In the genomic region with DNA sequence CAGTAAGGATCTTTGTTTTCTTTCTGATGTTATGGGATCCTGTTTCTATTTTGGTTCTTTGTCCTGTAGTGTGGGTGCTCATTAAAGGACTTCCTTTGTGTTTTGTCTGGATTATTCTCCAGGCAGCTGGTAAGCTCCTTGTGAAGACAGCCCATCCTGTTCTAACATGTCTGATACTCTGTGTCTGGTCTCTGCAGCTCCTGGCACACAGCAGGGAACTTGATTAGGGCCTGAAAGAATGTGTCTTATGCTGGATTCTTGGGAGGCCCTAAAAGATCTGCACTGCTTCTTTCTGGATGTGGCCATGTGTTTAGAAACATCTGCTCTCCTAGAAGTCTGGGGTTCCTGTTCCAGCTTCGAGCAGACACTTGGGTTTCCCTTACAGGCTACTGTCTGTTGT, we compare ENCODE assay signal across 12 cellular contexts. TPM values are rescaled to one million over a fixed set of nuclear protein-coding genes. Genes with fewer than 3 reads are reported as not detected.
DNase-seq lines count a peak whose midpoint lies in the region; TF ChIP-seq lines count a peak whose summit lies in the region.
"Had no signal": no experiment of that assay in that cellular context is flagged by ENCODE, and none has a peak within 500 bp of the region (broad histone marks: within the 10 kb centered on the region; RNA-seq: fewer than 3 reads in every experiment).

No MANE protein-coding gene starts in this region.

- H3K9ac ChIP-seq in mesenchymal stem cell (ENCODE audit: low read length) = peak overlapping the region; percentile 50

- peak overlapping the region; percentile 56 for H3K27ac ChIP-seq in mesenchymal stem cell (ENCODE audit: low read length, poor library complexity, severe bottlenecking)
- H3K27ac ChIP-seq in vagina = no peak overlapping the region

- peak overlapping the region; percentile 67 for H3K27ac Mint-ChIP-seq in Caco-2 (ENCODE audit: unreplicated experiment)
- H3K27ac Mint-ChIP-seq in MCF 10A (ENCODE audit: low read depth, unreplicated experiment) = peak overlapping the region; percentile 74
- H3K27ac Mint-ChIP-seq: naive thymus-derived CD8-positive, alpha-beta T cell had no signal

- intact Hi-C loops in Caco-2 (cut with micrococcal nuclease; ENCODE audit: unreplicated experiment) (no loop called here), MCF 10A (cut with micrococcal nuclease) (no loop called here), vagina (cut with DNase I) (no loop called here)

- H4K91ac ChIP-seq in mesenchymal stem cell (ENCODE audit: low read length) = no peak overlapping the region

- POLR2A ChIA-PET in Caco-2 (lab: Charles Lee) (interaction anchor here (0.5 kb wide), 1 partner anchor 382 kb away, joined by 6 read pairs; no protein-coding TSS in a partner anchor), MCF 10A (lab: Yijun Ruan, JAX) (interaction anchor here (0.8 to 2.7 kb wide), 7 partner anchors 9 to 411 kb away, joined by 3 to 8 read pairs (median 4); no protein-coding TSS in a partner anchor)

- no peak overlapping the region for H3K18ac ChIP-seq in mesenchymal stem cell (ENCODE audit: low read depth in 1 of 2, low read length in 2 of 2)

- TF ChIP-seq CTCF in Caco-2 (IDR thresholded peaks at IDR 0.05; ENCODE audit: insufficient read depth in 1 of 2, low read depth in 1 of 2, low read length in 1 of 2, severe bottlenecking in 1 of 2, unreplicated experiment in 1 of 2) (no peak), MCF 10A (IDR thresholded peaks at IDR 0.05; ENCODE audit: unreplicated experiment) (no peak), vagina (IDR thresholded peaks at IDR 0.05) (no peak)

- no peak overlapping the region for H3K14ac ChIP-seq in mesenchymal stem cell (ENCODE audit: low read length in 2 of 2)

- no peaks in the 10 kb centered on the region for H3K9me3 ChIP-seq in Caco-2
- H3K9me3 ChIP-seq in mesenchymal stem cell (ENCODE audit: control insufficient read depth, low read length) = no peaks in the 10 kb centered on the region
- no peaks in the 10 kb centered on the region for H3K9me3 ChIP-seq in vagina

- H3K23ac ChIP-seq in mesenchymal stem cell (ENCODE audit: low read length in 2 of 2) = no peak overlapping the region

- H2BK5ac ChIP-seq in mesenchymal stem cell (ENCODE audit: low read depth, low read length, poor library complexity, severe bottlenecking) = no peak overlapping the region

- peak overlapping the region; percentile 19 for H2BK120ac ChIP-seq in mesenchymal stem cell (ENCODE audit: low read depth, low read length)

- BruUV-seq in Caco-2 (replicated peaks; lab: Mats Ljungman, UMichigan) = no TSS peak
- no TSS peak for BruUV-seq in MCF 10A (replicated peaks; lab: Mats Ljungman, UMichigan)

- no peak overlapping the region for H2AFZ ChIP-seq in mesenchymal stem cell (ENCODE audit: low read depth, low read length)

- H3K4me1 ChIP-seq in Caco-2 = no peaks in the 10 kb centered on the region
- H3K4me1 ChIP-seq in mesenchymal stem cell (ENCODE audit: control insufficient read depth, insufficient read depth, low read depth, low read length) = peaks cover 2% of the 10 kb centered on the region
- H3K4me1 ChIP-seq in vagina = peaks cover 5% of the 10 kb centered on the region

- H3K36me3 Mint-ChIP-seq in Caco-2 (ENCODE audit: insufficient read depth, unreplicated experiment) (no peaks in the 10 kb centered on the region), MCF 10A (ENCODE audit: insufficient read depth, unreplicated experiment) (no peaks in the 10 kb centered on the region)
- H3K36me3 Mint-ChIP-seq: naive thymus-derived CD8-positive, alpha-beta T cell had no signal

- H3K9me3 Mint-ChIP-seq in Caco-2 (ENCODE audit: unreplicated experiment) (no peaks in the 10 kb centered on the region), MCF 10A (ENCODE audit: unreplicated experiment) (no peaks in the 10 kb centered on the region)

- no peak for TF ChIP-seq POLR2A in vagina (IDR thresholded peaks at IDR 0.05)

- no peak overlapping the region for H2BK15ac ChIP-seq in mesenchymal stem cell (ENCODE audit: low read depth, poor library complexity, severe bottlenecking)

- H3K4me1 Mint-ChIP-seq in Caco-2 (ENCODE audit: low read depth, unreplicated experiment) (peaks cover 11% of the 10 kb centered on the region), MCF 10A (ENCODE audit: insufficient read depth, unreplicated experiment) (peaks cover 7% of the 10 kb centered on the region)
- H3K4me1 Mint-ChIP-seq: naive thymus-derived CD8-positive, alpha-beta T cell had no signal

- no peaks in the 10 kb centered on the region for H3K79me1 ChIP-seq in mesenchymal stem cell (replicated peaks; ENCODE audit: low read length, poor library complexity, severe bottlenecking)

- H2AK5ac ChIP-seq in mesenchymal stem cell (ENCODE audit: low read length, severe bottlenecking) = no peak overlapping the region

- no peak overlapping the region for H3K4me2 ChIP-seq in mesenchymal stem cell (ENCODE audit: low read length, poor library complexity, severe bottlenecking)

- H3K36me3 ChIP-seq in Caco-2 (ENCODE audit: control insufficient read depth, insufficient read depth, low read length) = no peaks in the 10 kb centered on the region
- no peaks in the 10 kb centered on the region for H3K36me3 ChIP-seq in mesenchymal stem cell (ENCODE audit: control insufficient read depth in 1 of 2, insufficient read depth in 2 of 2, low read depth in 1 of 2, low read length in 2 of 2)
- H3K36me3 ChIP-seq in vagina = no peaks in the 10 kb centered on the region

- H2BK12ac ChIP-seq in mesenchymal stem cell (ENCODE audit: low read length in 2 of 2) = no peak overlapping the region

- no peaks in the 10 kb centered on the region for H3K27me3 ChIP-seq in Caco-2 (replicated peaks; ENCODE audit: control insufficient read depth, insufficient read depth, low read length)
- peaks cover 0 to 13% of the 10 kb centered on the region in 2 experiments for H3K27me3 ChIP-seq in mesenchymal stem cell (ENCODE audit: control insufficient read depth in 1 of 2, insufficient read depth in 1 of 2, low read length in 2 of 2)
- H3K27me3 ChIP-seq in vagina = no peaks in the 10 kb centered on the region

- CTCF ChIA-PET in Caco-2 (lab: Charles Lee) = interaction anchor here (1.3 kb wide), 1 partner anchor 411 kb away, joined by 3 read pairs; no protein-coding TSS in a partner anchor
- CTCF ChIA-PET in MCF 10A (lab: Yijun Ruan, JAX) = interaction anchor here (0.8 to 1.4 kb wide), 3 partner anchors 17 to 557 kb away, joined by 3 to 4 read pairs (median 3); no protein-coding TSS in a partner anchor

- DNase-seq in Caco-2 = no peak
- DNase-seq in NCI-H2107 treated with DMSO at 0.1 percent for 48 hours (lab: John Stamatoyannopoulos, UW; ENCODE audit: unreplicated experiment) = peak; percentile 81
- DNase-seq in MCF 10A (ENCODE audit: unreplicated experiment) = peak; percentile 59
- peak; percentile 16 for DNase-seq in mesenchymal stem cell
- no peak for DNase-seq in SW 1271 (lab: John Stamatoyannopoulos, UW)
- DNase-seq in NOMO-1 (lab: John Stamatoyannopoulos, UW; ENCODE audit: unreplicated experiment in 2 of 2) = no peak
- DNase-seq in NCI-H1092 (lab: John Stamatoyannopoulos, UW) = no peak
- no peak for DNase-seq in vagina (ENCODE audit: extremely low spot score in 2 of 2)
- DNase-seq: hypothalamus; Karpas-422; naive thymus-derived CD8-positive, alpha-beta T cell; stimulated activated CD4-positive, alpha-beta T cell treated with anti-CD3 and anti-CD28 coated beads, Interleukin-2, amount 100 ng/mL, for 48 hours had no signal

- H3K4me3 Mint-ChIP-seq in Caco-2 (ENCODE audit: unreplicated experiment) (no peak overlapping the region), MCF 10A (ENCODE audit: unreplicated experiment) (no peak overlapping the region)
- H3K4me3 Mint-ChIP-seq: naive thymus-derived CD8-positive, alpha-beta T cell had no signal

- H3K27me3 Mint-ChIP-seq in Caco-2 (ENCODE audit: insufficient read depth, unreplicated experiment) (no peaks in the 10 kb centered on the region), MCF 10A (ENCODE audit: insufficient read depth, unreplicated experiment) (peaks cover 21% of the 10 kb centered on the region)
- H3K27me3 Mint-ChIP-seq: naive thymus-derived CD8-positive, alpha-beta T cell had no signal

- WGBS in mesenchymal stem cell = no CpG with 5 or more reads among the region's 1 CpG

- H3K4ac ChIP-seq in mesenchymal stem cell (ENCODE audit: low read depth in 1 of 2, low read length in 2 of 2) = no peak overlapping the region

- no peak overlapping the region for H4K8ac ChIP-seq in mesenchymal stem cell (ENCODE audit: low read length)

- H3K4me3 ChIP-seq in Caco-2 (ENCODE audit: low read depth, low read length) = no peak overlapping the region
- no peak overlapping the region for H3K4me3 ChIP-seq in mesenchymal stem cell (ENCODE audit: insufficient read depth in 1 of 2, low read depth in 1 of 2, low read length in 2 of 2)
- H3K4me3 ChIP-seq in vagina = no peak overlapping the region

RNA-seq across cellular contexts. Expression of a gene that starts 38.1 kb away (rescaled TPM):
- not detected in 2 replicates for total RNA-seq in Caco-2 (2022)
- total RNA-seq in MCF 10A (2022) = not detected in 2 replicates
- not detected for polyA plus RNA-seq in mesenchymal stem cell (2013, experiment 1 of 2)
- polyA plus RNA-seq in mesenchymal stem cell (2013, experiment 2 of 2) = not detected
- not detected for total RNA-seq in vagina
- total RNA-seq: naive thymus-derived CD8-positive, alpha-beta T cell had no signal
- polyA plus RNA-seq: naive thymus-derived CD8-positive, alpha-beta T cell had no signal

Comparison
In these comparisons a context has a peak if more than half of its experiments do, and no peak if none do; other contexts are left out.
1. DNase-seq: peak in NCI-H2107 treated with DMSO at 0.1 percent for 48 hours (single experiment), MCF 10A (single experiment) and mesenchymal stem cell (single experiment); none in Caco-2 (0 of 2), SW 1271 (0 of 2), NOMO-1 (0 of 2), NCI-H1092 (single experiment) and vagina (0 of 2).